In the genomic region with DNA sequence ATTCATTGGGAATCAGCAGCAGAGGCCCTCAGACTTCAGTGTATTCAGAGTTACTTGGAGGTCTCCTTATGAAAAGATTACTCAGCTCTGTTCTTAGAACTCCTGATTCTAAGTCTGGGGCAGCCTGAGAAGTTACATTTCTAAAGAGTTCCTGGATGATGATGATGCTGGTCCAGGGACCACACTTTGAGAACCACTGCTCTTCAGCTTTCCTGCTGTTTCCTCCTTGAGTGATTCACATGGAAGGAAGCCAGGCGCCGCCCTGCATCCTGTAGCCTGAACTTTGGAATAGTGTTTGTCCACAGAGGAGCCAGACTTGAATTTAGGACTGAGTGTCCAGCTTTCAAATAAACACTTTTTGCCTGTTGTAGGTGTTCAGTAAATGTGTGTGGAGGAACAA, we compare ENCODE assay signal across 1 cellular context.
TF ChIP-seq lines count a peak whose summit lies in the region.

No MANE protein-coding gene starts in this region.

TF ChIP-seq in HEK293, 187 proteins besides CTCF, POLR2A, EP300 and RAD21 (continued from another document):
- TF ChIP-seq ZBTB44 (tag by site-specific recombination; IDR thresholded peaks at IDR 0.05) (no peak), ZNF561 (tag by site-specific recombination; IDR thresholded peaks at IDR 0.05; ENCODE audit: borderline replicate concordance) (peak; percentile 38; the same call in 1 of the 2 replicates), ZBTB8A (tag by site-specific recombination; IDR thresholded peaks at IDR 0.05) (no peak), ZNF777 (tag by site-specific recombination; IDR thresholded peaks at IDR 0.05; ENCODE audit: borderline replicate concordance) (no peak), ZNF302 (tag by site-specific recombination; IDR thresholded peaks at IDR 0.05; ENCODE audit: low read depth) (no peak), ZNF174 (tag by site-specific recombination; IDR thresholded peaks at IDR 0.05) (no peak), ZBTB11 (tag by site-specific recombination; conservative IDR thresholded peaks at IDR 0.05; ENCODE audit: low read depth) (0 out of 2 replicates have a peak, but pooled peaks have one; percentile 2), ZIC2 (tag by site-specific recombination; IDR thresholded peaks at IDR 0.05) (peak; percentile 24; the same call in 1 of the 2 replicates), GLIS2 (tag by site-specific recombination; IDR thresholded peaks at IDR 0.05) (no peak), ZNF670 (tag by site-specific recombination; IDR thresholded peaks at IDR 0.05; ENCODE audit: low read depth) (no peak), TCF7L2 (IDR thresholded peaks at IDR 0.05; ENCODE audit: borderline replicate concordance, low read depth, low read length) (no peak), KLF17 (tag by site-specific recombination; IDR thresholded peaks at IDR 0.05) (no peak), ZNF274 (IDR thresholded peaks at IDR 0.05; ENCODE audit: low read length) (no peak), ZNF274 (tag by site-specific recombination; IDR thresholded peaks at IDR 0.05; ENCODE audit: borderline replicate concordance) (no peak), ZNF155 (tag by site-specific recombination; IDR thresholded peaks at IDR 0.05) (no peak)
- TF ChIP-seq, protein P1, sequence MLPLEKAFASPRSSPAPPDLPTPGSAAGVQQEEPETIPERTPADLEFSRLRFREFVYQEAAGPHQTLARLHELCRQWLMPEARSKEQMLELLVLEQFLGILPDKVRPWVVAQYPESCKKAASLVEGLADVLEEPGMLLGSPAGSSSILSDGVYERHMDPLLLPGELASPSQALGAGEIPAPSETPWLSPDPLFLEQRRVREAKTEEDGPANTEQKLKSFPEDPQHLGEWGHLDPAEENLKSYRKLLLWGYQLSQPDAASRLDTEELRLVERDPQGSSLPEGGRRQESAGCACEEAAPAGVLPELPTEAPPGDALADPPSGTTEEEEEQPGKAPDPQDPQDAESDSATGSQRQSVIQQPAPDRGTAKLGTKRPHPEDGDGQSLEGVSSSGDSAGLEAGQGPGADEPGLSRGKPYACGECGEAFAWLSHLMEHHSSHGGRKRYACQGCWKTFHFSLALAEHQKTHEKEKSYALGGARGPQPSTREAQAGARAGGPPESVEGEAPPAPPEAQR (tag by site-specific recombination; IDR thresholded peaks at IDR 0.05) = no peak
